20 cellular contexts compared by ENCODE assay signal in the genomic region with DNA sequence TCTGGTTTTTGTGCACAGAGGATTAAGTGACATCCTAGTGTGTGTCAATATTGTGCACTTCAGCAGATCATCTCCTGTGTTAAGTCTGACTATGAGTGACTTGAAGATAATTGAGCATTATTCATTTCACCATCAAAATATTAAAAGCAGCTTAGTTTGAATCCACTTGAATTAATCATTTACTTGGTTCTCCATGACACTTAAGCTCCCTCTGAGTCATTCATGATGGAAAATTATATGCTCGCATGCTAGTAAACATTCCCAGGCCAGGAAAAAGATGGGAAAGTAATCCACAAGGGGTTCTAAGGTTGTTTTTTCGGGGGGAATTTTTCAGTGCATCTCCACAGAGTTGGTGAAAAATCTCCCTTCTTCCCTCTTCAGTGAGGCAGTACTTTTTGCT.
DNase-seq lines count a peak whose midpoint lies in the region; ATAC-seq, FAIRE-seq and TF ChIP-seq lines count a peak whose summit lies in the region.
"Had no signal": no experiment of that assay in that cellular context is flagged by ENCODE, and none has a peak within 500 bp of the region (broad histone marks: within the 10 kb centered on the region; RNA-seq: fewer than 3 reads in every experiment).

No MANE protein-coding gene starts in this region.

- H3K27ac ChIP-seq in C4-2B = peak overlapping the region; percentile 22; the same call in 1 of the 2 replicates
- H3K27ac ChIP-seq in astrocyte (ENCODE audit: low read depth, low read length) = peak overlapping the region; percentile 63
- H3K27ac ChIP-seq: adrenal gland, foreskin keratinocyte, left lung, ovary, sigmoid colon, suprapubic skin had no signal

- DNase-seq in M059J (ENCODE audit: low read depth) = peak; percentile 66
- no peak for DNase-seq in astrocyte (ENCODE audit: low read depth)
- peak; percentile 33 for DNase-seq in myocyte (ENCODE audit: low read depth)
- no peak for DNase-seq in NCI-H2227 (lab: John Stamatoyannopoulos, UW; ENCODE audit: unreplicated experiment)
- DNase-seq in GM13977 (ENCODE audit: low spot score) = no peak
- no peak for DNase-seq in middle frontal gyrus (ENCODE audit: extremely low spot score, low spot score)
- DNase-seq: activated CD4-positive, CD25-positive, alpha-beta regulatory T cell; AML-193; central memory CD4-positive, alpha-beta T cell; DMS153; left lung; ovary; sigmoid colon; stimulated activated CD4-positive, alpha-beta T cell treated with anti-CD3 and anti-CD28 coated beads, Interleukin-4, amount 100 ng/mL, for 24 hours had no signal

- TF ChIP-seq CTCF in C4-2B (conservative IDR thresholded peaks at IDR 0.05) (no peak), astrocyte (IDR thresholded peaks at IDR 0.05; ENCODE audit: insufficient read depth, low read depth, low read length) (no peak), GM13977 (IDR thresholded peaks at IDR 0.05; ENCODE audit: extremely low read depth, insufficient read depth, missing control alignments) (no peak)

- H3K9me3 ChIP-seq in astrocyte (ENCODE audit: insufficient read depth, low read depth, low read length) = no peaks in the 10 kb centered on the region
- H3K9me3 ChIP-seq: adrenal gland, ovary, sigmoid colon, suprapubic skin had no signal

- H3K4me1 Mint-ChIP-seq in astrocyte (ENCODE audit: low read depth, unreplicated experiment) = peaks cover 21% of the 10 kb centered on the region

- ATAC-seq in GM18858 (IDR thresholded peaks at IDR 0.05; ENCODE audit: unreplicated experiment) = no peak
- ATAC-seq: left lung had no signal

- no peak overlapping the region for H3K4me3 ChIP-seq in astrocyte (ENCODE audit: insufficient read depth, low read depth, low read length)
- H3K4me3 ChIP-seq: adrenal gland, left lung, ovary, sigmoid colon, suprapubic skin had no signal

- H3K79me2 ChIP-seq in astrocyte (ENCODE audit: insufficient read depth, low read length) = no peaks in the 10 kb centered on the region

- no peak overlapping the region for H3K4me2 ChIP-seq in astrocyte (ENCODE audit: low read length)

- no peaks in the 10 kb centered on the region for H3K36me3 Mint-ChIP-seq in astrocyte (ENCODE audit: low read depth, unreplicated experiment)

- peaks cover 18% of the 10 kb centered on the region for H3K4me1 ChIP-seq in astrocyte (ENCODE audit: insufficient read depth, low read length)
- H3K4me1 ChIP-seq: left lung had no signal

- no peak overlapping the region for H3K4me3 Mint-ChIP-seq in astrocyte (ENCODE audit: unreplicated experiment)

- no peak for FAIRE-seq in astrocyte (lab: Jason Lieb, UNC)
- FAIRE-seq: GM19239 had no signal

- no peaks in the 10 kb centered on the region for H3K27me3 ChIP-seq in astrocyte (ENCODE audit: insufficient read depth, low read length)
- H3K27me3 ChIP-seq: adrenal gland, foreskin keratinocyte, left lung, ovary, sigmoid colon, suprapubic skin had no signal

- peak overlapping the region; percentile 39 for H3K9ac ChIP-seq in astrocyte (ENCODE audit: low read length)

- no peaks in the 10 kb centered on the region for H3K27me3 Mint-ChIP-seq in astrocyte (ENCODE audit: low read depth, unreplicated experiment)

- in situ Hi-C loops in GM13977 (cut with MboI; ENCODE audit: low pct_unique_long_range_greater_than_20kb, low sequenced_read_pairs, unreplicated experiment) = no loop called here

- H3K27ac Mint-ChIP-seq in astrocyte (ENCODE audit: unreplicated experiment) = peak overlapping the region; percentile 87

- no peaks in the 10 kb centered on the region for H4K20me1 ChIP-seq in astrocyte (ENCODE audit: insufficient read depth, low read length)

- peaks cover 4% of the 10 kb centered on the region for H3K9me3 Mint-ChIP-seq in astrocyte (ENCODE audit: unreplicated experiment)

- H2AFZ ChIP-seq in astrocyte (ENCODE audit: low read depth, low read length) = no peak overlapping the region

- H3K36me3 ChIP-seq in astrocyte (ENCODE audit: insufficient read depth, low read length) = no peaks in the 10 kb centered on the region
- H3K36me3 ChIP-seq: adrenal gland, left lung, ovary, sigmoid colon, suprapubic skin had no signal

Comparison
In these comparisons a context has a peak if more than half of its experiments do, and no peak if none do; other contexts are left out.
1. DNase-seq: peak in M059J (single experiment) and myocyte (single experiment); none in astrocyte (single experiment), NCI-H2227 (single experiment), GM13977 (single experiment) and middle frontal gyrus (single experiment).